Comparison of ENCODE assay signal across 16 cellular contexts in the genomic region with DNA sequence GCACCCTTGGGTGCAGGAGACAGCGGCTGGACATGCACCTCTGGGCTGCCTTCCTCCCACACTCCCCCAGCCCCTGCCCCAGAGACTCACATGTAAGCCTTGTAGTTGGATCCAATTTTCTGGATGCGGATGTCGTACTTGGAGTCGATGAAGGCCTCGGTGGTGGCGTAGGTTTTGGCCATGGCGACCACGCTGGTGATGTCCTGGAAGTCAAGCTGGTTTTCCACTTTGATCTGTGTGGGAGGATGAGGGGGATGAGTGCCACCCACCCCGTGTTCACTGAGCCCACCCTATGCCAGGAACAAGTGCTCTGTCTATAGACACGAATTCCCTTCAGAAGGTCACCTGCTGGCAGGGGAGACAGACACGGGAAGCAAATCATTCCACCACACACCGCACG.
DNase-seq lines count a peak whose midpoint lies in the region; ATAC-seq and TF ChIP-seq lines count a peak whose summit lies in the region.
"Had no signal": no experiment of that assay in that cellular context is flagged by ENCODE, and none has a peak within 500 bp of the region (broad histone marks: within the 10 kb centered on the region; RNA-seq: fewer than 3 reads in every experiment).

No MANE protein-coding gene starts in this region.

- H3K4me1 Mint-ChIP-seq in neural crest cell = peaks cover 8% of the 10 kb centered on the region
- H3K4me1 Mint-ChIP-seq: CD4-positive, CD25-positive, alpha-beta regulatory T cell had no signal

- H3K4me3 ChIP-seq in KMS-11 (IDR thresholded peaks at IDR 0.05; ENCODE audit: insufficient read depth, low read depth, low read length) (no peak overlapping the region), spleen (no peak overlapping the region), gastroesophageal sphincter (no peak overlapping the region)
- H3K4me3 ChIP-seq: BLaER1 treated with 17β-estradiol and CSF1 and Interleukin-3, amounts not matched to agents 10 nM and 100 nM; GM12878; GM23248 had no signal

- H2AFZ ChIP-seq in KMS-11 (ENCODE audit: low read depth) = peak overlapping the region; percentile 70; the same call in 1 of the 2 replicates
- H2AFZ ChIP-seq: GM23248 had no signal

- DNase-seq in cardiac septum (ENCODE audit: low spot score) (peak; percentile 61), Right ventricle myocardium superior (no peak), neural crest cell (ENCODE audit: low read depth, low spot score) (no peak), spleen (peak; percentile 25), pons (ENCODE audit: low spot score) (no peak), glomerular visceral epithelial cell (ENCODE audit: extremely low spot score) (no peak)
- DNase-seq: 8988T; AML-193; CD4-positive, CD25-positive, alpha-beta regulatory T cell; DMS53; GM23248 had no signal

- peaks cover 51% of the 10 kb centered on the region for H3K4me1 ChIP-seq in KMS-11 (ENCODE audit: low read depth, poor library complexity, severe bottlenecking)
- H3K4me1 ChIP-seq in spleen = peaks cover 0 to 31% (median 0%) of the 10 kb centered on the region in 6 donors
- H3K4me1 ChIP-seq in gastroesophageal sphincter = peaks cover 0 to 43% (median 9%) of the 10 kb centered on the region in 3 donors

- no peak overlapping the region for H3K4me3 Mint-ChIP-seq in neural crest cell
- H3K4me3 Mint-ChIP-seq: CD4-positive, CD25-positive, alpha-beta regulatory T cell had no signal

- no peaks in the 10 kb centered on the region for H4K20me1 ChIP-seq in KMS-11 (ENCODE audit: insufficient read depth)
- H4K20me1 ChIP-seq: BLaER1 treated with 17β-estradiol and CSF1 and Interleukin-3, amounts not matched to agents 10 nM and 100 nM had no signal

- H3K27me3 ChIP-seq in KMS-11 (ENCODE audit: insufficient read depth, low read depth) (no peaks in the 10 kb centered on the region), spleen (replicated peaks in 1 of 7) (peaks cover 0 to 3% (median 0%) of the 10 kb centered on the region in 7 donors), gastroesophageal sphincter (no peaks in the 10 kb centered on the region)
- H3K27me3 ChIP-seq: BLaER1 treated with 17β-estradiol and CSF1 and Interleukin-3, amounts not matched to agents 10 nM and 100 nM had no signal

- H3K4me2 ChIP-seq in KMS-11 = peak overlapping the region; percentile 86
- H3K4me2 ChIP-seq: BLaER1 treated with 17β-estradiol and CSF1 and Interleukin-3, amounts not matched to agents 10 nM and 100 nM had no signal

- no peak for TF ChIP-seq POLR2A in spleen (IDR thresholded peaks at IDR 0.05)
- TF ChIP-seq POLR2A in gastroesophageal sphincter (IDR thresholded peaks at IDR 0.05) = no peak

- no peaks in the 10 kb centered on the region for H3K9me3 Mint-ChIP-seq in neural crest cell

- peaks cover 2% of the 10 kb centered on the region for H3K36me3 Mint-ChIP-seq in neural crest cell (ENCODE audit: low read depth)
- H3K36me3 Mint-ChIP-seq: CD4-positive, CD25-positive, alpha-beta regulatory T cell had no signal

- H3K79me2 ChIP-seq in KMS-11 (ENCODE audit: insufficient read depth, low read depth) = no peaks in the 10 kb centered on the region

- ATAC-seq in Right ventricle myocardium superior (ENCODE audit: poor library complexity) (no peak), gastroesophageal sphincter (no peak)
- ATAC-seq: GM12878, HCT116 had no signal

- intact Hi-C loops in cardiac septum (cut with DNase I) = no loop called here
- intact Hi-C loops in Right ventricle myocardium superior (cut with DNase I) = no loop called here
- intact Hi-C loops in spleen (cut with DNase I; ENCODE audit: low total_unique reads) = no loop called here

- peaks cover under 1% of the 10 kb centered on the region for H3K27me3 Mint-ChIP-seq in neural crest cell (ENCODE audit: low read depth)

- H3K36me3 ChIP-seq in KMS-11 (ENCODE audit: insufficient read depth) (no peaks in the 10 kb centered on the region), spleen (no peaks in the 10 kb centered on the region), gastroesophageal sphincter (no peaks in the 10 kb centered on the region)
- H3K36me3 ChIP-seq: BLaER1 treated with 17β-estradiol and CSF1 and Interleukin-3, amounts not matched to agents 10 nM and 100 nM had no signal

- H3K9ac ChIP-seq in KMS-11 = no peak overlapping the region; the same call in 1 of the 2 replicates
- H3K9ac ChIP-seq: BLaER1 treated with 17β-estradiol and CSF1 and Interleukin-3, amounts not matched to agents 10 nM and 100 nM; GM23248 had no signal

- H3K27ac Mint-ChIP-seq in neural crest cell (ENCODE audit: unreplicated experiment) = peak overlapping the region; percentile 7
- H3K27ac Mint-ChIP-seq: CD4-positive, CD25-positive, alpha-beta regulatory T cell had no signal

- 92 to 94% (median 93%) methylated on average over 13 of the region's 13 CpGs for WGBS in spleen, 5 donors
- 95% methylated on average over 4 of the region's 13 CpGs; no CpG with 5 or more reads in 1 of the 2 donors for WGBS in gastroesophageal sphincter (ENCODE audit: low coverage in 1 of 2), 2 donors

- no peaks in the 10 kb centered on the region for H3K9me3 ChIP-seq in spleen
- H3K9me3 ChIP-seq in gastroesophageal sphincter = no peaks in the 10 kb centered on the region

- H3K27ac ChIP-seq in KMS-11 (peak overlapping the region; percentile 88), spleen (no peak overlapping the region), gastroesophageal sphincter (peak overlapping the region in 2 of 4 donors; percentile 48 to 66)
- H3K27ac ChIP-seq: BLaER1 treated with 17β-estradiol and CSF1 and Interleukin-3, amounts not matched to agents 10 nM and 100 nM; GM23248 had no signal

- no peak for TF ChIP-seq EP300 in gastroesophageal sphincter (IDR thresholded peaks at IDR 0.05)

- TF ChIP-seq CTCF in KMS-11 (conservative IDR thresholded peaks at IDR 0.05; ENCODE audit: low read depth, low read length) (no peak), neural crest cell (conservative IDR thresholded peaks at IDR 0.05) (no peak), spleen (IDR thresholded peaks at IDR 0.05 in 8 of 11, conservative IDR thresholded peaks at IDR 0.05 in 3 of 11) (no peak), gastroesophageal sphincter (IDR thresholded peaks at IDR 0.05) (no peak)

Comparison
In these comparisons a context has a peak if more than half of its experiments do, and no peak if none do; other contexts are left out.
1. DNase-seq: peak in cardiac septum (single experiment) and spleen (single experiment); none in Right ventricle myocardium superior (single experiment), neural crest cell (single experiment), pons (single experiment) and glomerular visceral epithelial cell (single experiment).